In genomic region chr2:237594514-237594871, GRCh38 we compare ENCODE assay signal across 16 cellular contexts. TPM values are rescaled to one million over a fixed set of nuclear protein-coding genes. Genes with fewer than 3 reads are reported as not detected.
DNase-seq lines count a peak whose midpoint lies in the region; ATAC-seq and TF ChIP-seq lines count a peak whose summit lies in the region.
"Had no signal": no experiment of that assay in that cellular context is flagged by ENCODE, and none has a peak within 500 bp of the region (broad histone marks: within the 10 kb centered on the region; RNA-seq: fewer than 3 reads in every experiment).

No MANE protein-coding gene starts in this region.

- H3K4me3 ChIP-seq in muscle layer of duodenum (ENCODE audit: low read depth in 1 of 2, low read length in 2 of 2) (no peak overlapping the region), uterus (no peak overlapping the region)
- H3K4me3 ChIP-seq: mucosa of descending colon, suprapubic skin had no signal

- TF ChIP-seq CTCF in uterus (IDR thresholded peaks at IDR 0.05): no peak

- intact Hi-C loops in uterus (cut with DNase I; ENCODE audit: low total_unique reads): no loop called here

- no peak for ATAC-seq in GM21390 (IDR thresholded peaks at IDR 0.05; ENCODE audit: unreplicated experiment)
- ATAC-seq: mucosa of descending colon, sciatic nerve had no signal

- no peak for TF ChIP-seq POLR2A in uterus (IDR thresholded peaks at IDR 0.05)

- H3K36me3 ChIP-seq in muscle layer of duodenum (ENCODE audit: control insufficient read depth in 1 of 2, insufficient read depth in 2 of 2, low read length in 2 of 2) (no peaks in the 10 kb centered on the region), uterus (no peaks in the 10 kb centered on the region)
- H3K36me3 ChIP-seq: suprapubic skin had no signal

- H3K27me3 ChIP-seq in muscle layer of duodenum (ENCODE audit: low read depth, low read length): no peaks in the 10 kb centered on the region
- no peaks in the 10 kb centered on the region for H3K27me3 ChIP-seq in uterus
- H3K27me3 ChIP-seq: suprapubic skin had no signal

- H3K9me3 ChIP-seq in muscle layer of duodenum (ENCODE audit: control insufficient read depth in 1 of 2, low read length in 2 of 2) (no peaks in the 10 kb centered on the region), uterus (no peaks in the 10 kb centered on the region)
- H3K9me3 ChIP-seq: mucosa of descending colon, suprapubic skin had no signal

- DNase-seq in NCI-H2227 treated with DMSO at 0.1 percent for 48 hours (lab: John Stamatoyannopoulos, UW): peak; percentile 15
- no peak for DNase-seq in NCI-H2227 (lab: John Stamatoyannopoulos, UW; ENCODE audit: unreplicated experiment)
- DNase-seq in fibroblast of peridontal ligament (ENCODE audit: extremely low read depth): peak; percentile 35
- no peak for DNase-seq in uterus
- no peak for DNase-seq in NAMALWA (ENCODE audit: low spot score)
- no peak for DNase-seq in stimulated activated CD4-positive, alpha-beta T cell treated with anti-CD3 and anti-CD28 coated beads, Interleukin-15, amount 100 ng/mL, for 24 hours
- DNase-seq: activated CD4-positive, alpha-beta T cell treated with anti-CD3 and anti-CD28 coated beads, Interleukin-2, amount 10 ng/mL, durations not matched to agents 24 days and 14 days; Kasumi-1; NCI-H2081 treated with DMSO at 0.1 percent for 48 hours had no signal

- peak overlapping the region; percentile 45 for H3K27ac ChIP-seq in muscle layer of duodenum (ENCODE audit: low read length)
- H3K27ac ChIP-seq in uterus: peak overlapping the region; percentile 54 to 70
- H3K27ac ChIP-seq: suprapubic skin had no signal

- H3K4me1 ChIP-seq in muscle layer of duodenum (ENCODE audit: control insufficient read depth in 1 of 2, insufficient read depth in 2 of 2, low read length in 2 of 2) (peaks cover 6 to 12% of the 10 kb centered on the region in 2 donors), uterus (no peaks in the 10 kb centered on the region)

RNA-seq across cellular contexts. Expression of gene RAB17, which starts 4.0 kb away (rescaled TPM):
- total RNA-seq in uterus: 1 to 10 TPM in 3 of 4 donors, under 1 TPM in 1; 0.26 to 4.6 (median 4.0) TPM
- total RNA-seq: T-helper 1 cell treated with Interleukin-12 subunit alpha and Interleukin-12 subunit beta and Interleukin-4 antibody, amounts not matched to agents 30 ng/mL and 1 ng/mL, for 36 hours had no signal

RNA-seq across cellular contexts. Expression of gene PRLH, which starts 28.1 kb away (rescaled TPM):
- not detected for total RNA-seq in uterus
- total RNA-seq: activated CD4-positive, alpha-beta T cell treated with anti-CD3 and anti-CD28 coated beads, Interleukin-2, amount 10 ng/mL, durations not matched to agents 24 days and 14 days; epithelial cell of proximal tubule; mucosa of descending colon; sciatic nerve; suprapubic skin; T-helper 1 cell treated with Interleukin-12 subunit alpha and Interleukin-12 subunit beta and Interleukin-4 antibody, amounts not matched to agents 30 ng/mL and 1 ng/mL, for 36 hours had no signal

RNA-seq across cellular contexts. Expression of gene LRRFIP1, which starts 32.9 kb away (rescaled TPM):
- 100 to 1,000 TPM in 2 of 4 donors, 10 to 100 TPM in 2; 62.8 to 199 (median 121) TPM for total RNA-seq in uterus

Comparison
In these comparisons a context has a peak if more than half of its experiments do, and no peak if none do; other contexts are left out.
1. DNase-seq: peak in NCI-H2227 treated with DMSO at 0.1 percent for 48 hours (single experiment) and fibroblast of peridontal ligament (single experiment); none in NCI-H2227 (single experiment), uterus (0 of 2), NAMALWA (single experiment) and stimulated activated CD4-positive, alpha-beta T cell treated with anti-CD3 and anti-CD28 coated beads, Interleukin-15, amount 100 ng/mL, for 24 hours (single experiment).